In the genomic region with DNA sequence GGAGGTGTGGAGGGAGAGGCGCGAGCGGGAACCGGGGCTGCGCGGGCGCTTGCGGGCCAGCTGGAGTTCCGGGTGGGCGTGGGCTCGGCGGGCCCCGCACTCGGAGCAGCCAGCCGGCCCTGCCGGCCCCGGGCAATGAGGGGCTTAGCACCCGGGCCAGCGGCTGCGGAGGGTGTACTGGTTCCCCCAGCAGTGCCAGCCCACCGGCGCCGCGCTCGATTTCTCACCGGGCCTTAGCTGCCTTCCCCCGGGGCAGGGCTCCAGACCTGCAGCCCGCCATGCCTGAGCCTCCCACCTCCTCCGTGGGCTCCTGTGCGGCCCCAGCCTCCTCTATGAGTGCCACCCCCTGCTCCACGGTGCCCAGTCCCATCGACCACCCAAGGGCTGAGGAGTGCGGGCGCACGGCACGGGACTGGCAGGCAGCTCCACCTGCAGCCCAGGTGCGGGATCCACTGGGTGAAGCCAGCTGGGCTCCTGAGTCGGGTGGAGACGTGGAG, we compare ENCODE assay signal across 1 cellular context.
DNase-seq lines count a peak whose midpoint lies in the region.

No MANE protein-coding gene starts in this region.

- DNase-seq in activated gamma-delta T cell (lab: John Stamatoyannopoulos, UW): peak; percentile 4
